ENCODE assay signal across 8 cellular contexts in genomic region chr16:15996432-15997109, GRCh38. TPM values are rescaled to one million over a fixed set of nuclear protein-coding genes. Genes with fewer than 3 reads are reported as not detected.
DNase-seq lines count a peak whose midpoint lies in the region; ATAC-seq and TF ChIP-seq lines count a peak whose summit lies in the region.
"Had no signal": no experiment of that assay in that cellular context is flagged by ENCODE, and none has a peak within 500 bp of the region (broad histone marks: within the 10 kb centered on the region; RNA-seq: fewer than 3 reads in every experiment).

No MANE protein-coding gene starts in this region.

- H3K9me3 ChIP-seq in hepatocyte (ENCODE audit: low read depth) = no peaks in the 10 kb centered on the region
- H3K9me3 ChIP-seq in suprapubic skin = no peaks in the 10 kb centered on the region

- peak; percentile 89 for DNase-seq in HFFc6
- peak; percentile 10 for DNase-seq in hepatocyte (ENCODE audit: low spot score)
- DNase-seq in suprapubic skin (ENCODE audit: low spot score in 2 of 2) = no peak
- DNase-seq in NCI-H748 treated with DMSO at 0.1 percent for 48 hours (lab: John Stamatoyannopoulos, UW) = no peak
- DNase-seq in cerebellar nuclear complex (lab: John Stamatoyannopoulos, UW) = no peak

- H2AFZ ChIP-seq in hepatocyte = no peak overlapping the region

- peaks cover 6% of the 10 kb centered on the region for H3K79me2 ChIP-seq in hepatocyte

- H3K9me2 ChIP-seq in hepatocyte (replicated peaks; ENCODE audit: insufficient read depth) = no peaks in the 10 kb centered on the region

- no peak for TF ChIP-seq EP300 in suprapubic skin (IDR thresholded peaks at IDR 0.05)

- 78% methylated on average over 8 of the region's 8 CpGs for WGBS in hepatocyte (ENCODE audit: low lambda C conversion rate, missing lambda C conversion rate)
- WGBS in suprapubic skin = 71% methylated on average over 8 of the region's 8 CpGs

- peaks cover 76% of the 10 kb centered on the region for H3K4me1 Mint-ChIP-seq in HFFc6 (ENCODE audit: low read depth)
- peaks cover 35% of the 10 kb centered on the region for H3K4me1 Mint-ChIP-seq in activated T-helper 17 cell treated with anti-CD3 and anti-CD28 coated beads, Interleukin-2, amount 50 U/mL, for 72 hours

- H3K27me3 ChIP-seq in hepatocyte (no peaks in the 10 kb centered on the region), suprapubic skin (no peaks in the 10 kb centered on the region)

- H3K4me3 Mint-ChIP-seq in HFFc6 = peak overlapping the region; percentile 47
- H3K4me3 Mint-ChIP-seq in activated T-helper 17 cell treated with anti-CD3 and anti-CD28 coated beads, Interleukin-2, amount 50 U/mL, for 72 hours = no peak overlapping the region

- no peaks in the 10 kb centered on the region for H3K9me3 Mint-ChIP-seq in HFFc6
- no peaks in the 10 kb centered on the region for H3K9me3 Mint-ChIP-seq in activated T-helper 17 cell treated with anti-CD3 and anti-CD28 coated beads, Interleukin-2, amount 50 U/mL, for 72 hours

- H3K27ac ChIP-seq in hepatocyte (no peak overlapping the region), suprapubic skin (peak overlapping the region; percentile 59)
- H3K27ac ChIP-seq: SK-N-MC had no signal

- H3K4me3 ChIP-seq in hepatocyte (no peak overlapping the region), suprapubic skin (no peak overlapping the region)
- H3K4me3 ChIP-seq: SK-N-MC had no signal

- H4K20me1 ChIP-seq in hepatocyte (ENCODE audit: insufficient read depth, poor library complexity, severe bottlenecking) = no peaks in the 10 kb centered on the region

- peak overlapping the region; percentile 95 for H3K27ac Mint-ChIP-seq in HFFc6
- peak overlapping the region; percentile 61 for H3K27ac Mint-ChIP-seq in activated T-helper 17 cell treated with anti-CD3 and anti-CD28 coated beads, Interleukin-2, amount 50 U/mL, for 72 hours

- H3K4me2 ChIP-seq in hepatocyte = no peak overlapping the region

- no peak for ATAC-seq in activated T-helper 17 cell treated with anti-CD3 and anti-CD28 coated beads, Interleukin-2, amount 50 U/mL, for 72 hours (replicated peaks)
- ATAC-seq in HG03521 (IDR thresholded peaks at IDR 0.05; ENCODE audit: unreplicated experiment) = no peak

- H3K36me3 ChIP-seq in hepatocyte (replicated peaks; ENCODE audit: insufficient read depth, low read depth) (no peaks in the 10 kb centered on the region), suprapubic skin (peaks cover under 1% of the 10 kb centered on the region)

- TF ChIP-seq CTCF in HFFc6 (IDR thresholded peaks at IDR 0.05) (no peak), hepatocyte (IDR thresholded peaks at IDR 0.05; ENCODE audit: poor library complexity) (no peak), suprapubic skin (IDR thresholded peaks at IDR 0.05) (no peak)

- peaks cover 22% of the 10 kb centered on the region for H3K36me3 Mint-ChIP-seq in HFFc6 (ENCODE audit: low read depth)
- peaks cover 66% of the 10 kb centered on the region for H3K36me3 Mint-ChIP-seq in activated T-helper 17 cell treated with anti-CD3 and anti-CD28 coated beads, Interleukin-2, amount 50 U/mL, for 72 hours (ENCODE audit: low read depth)

- peaks cover 4% of the 10 kb centered on the region for H3K4me1 ChIP-seq in hepatocyte (ENCODE audit: insufficient read depth)
- H3K4me1 ChIP-seq in suprapubic skin = peaks cover 38% of the 10 kb centered on the region

- no peaks in the 10 kb centered on the region for H3K27me3 Mint-ChIP-seq in HFFc6 (ENCODE audit: insufficient read depth)
- H3K27me3 Mint-ChIP-seq in activated T-helper 17 cell treated with anti-CD3 and anti-CD28 coated beads, Interleukin-2, amount 50 U/mL, for 72 hours = no peaks in the 10 kb centered on the region

- no peak for TF ChIP-seq POLR2A in suprapubic skin (IDR thresholded peaks at IDR 0.05)

RNA-seq across cellular contexts. Expression of gene ABCC1, which starts 47.2 kb away (rescaled TPM):
- total RNA-seq in HFFc6 (2021; fragmentation: NEBNext Ultra II Directional; extraction: Animal tissue kit (Norgen Biotek cat#: 25700)) = 10 to 100 TPM; 49.3 to 63.6 (median 57.1) TPM
- total RNA-seq in activated T-helper 17 cell treated with anti-CD3 and anti-CD28 coated beads, Interleukin-2, amount 50 U/mL, for 72 hours = 10 to 100 TPM; 78.0 to 84.0 TPM
- 7.0 and 7.3 TPM in 2 replicates for total RNA-seq in hepatocyte
- polyA plus RNA-seq in hepatocyte = 7.1 and 9.3 TPM in 2 replicates
- total RNA-seq in suprapubic skin = 10 to 100 TPM; 22.1 to 37.4 (median 27.2) TPM

Comparison
In these comparisons a context has a peak if more than half of its experiments do, and no peak if none do; other contexts are left out.
1. DNase-seq: peak in HFFc6 (single experiment) and hepatocyte (single experiment); none in suprapubic skin (0 of 2), NCI-H748 treated with DMSO at 0.1 percent for 48 hours (single experiment) and cerebellar nuclear complex (0 of 2).